22 cellular contexts compared by ENCODE assay signal in genomic region chr12:51361419-51362016, GRCh38. TPM values are rescaled to one million over a fixed set of nuclear protein-coding genes. Genes with fewer than 3 reads are reported as not detected.
DNase-seq lines count a peak whose midpoint lies in the region; ATAC-seq and TF ChIP-seq lines count a peak whose summit lies in the region.
"Had no signal": no experiment of that assay in that cellular context is flagged by ENCODE, and none has a peak within 500 bp of the region (broad histone marks: within the 10 kb centered on the region; RNA-seq: fewer than 3 reads in every experiment).

No MANE protein-coding gene starts in this region.

- H3K79me1 ChIP-seq in IMR-90 (ENCODE audit: low read depth in 1 of 2, low read length in 2 of 2) (no peaks in the 10 kb centered on the region), neuronal stem cell (ENCODE audit: low read depth, low read length) (no peaks in the 10 kb centered on the region)

- TF ChIP-seq POLR2A in IMR-90 (IDR thresholded peaks at IDR 0.05; ENCODE audit: low read depth, low read length), result no peak

- DNase-seq in AG10803 (ENCODE audit: low read depth) (no peak), IMR-90 (no peak), chondrocyte (ENCODE audit: low spot score) (no peak), neuronal stem cell (ENCODE audit: low spot score) (no peak), DMS153 treated with DMSO at 0.1 percent for 48 hours (lab: John Stamatoyannopoulos, UW; ENCODE audit: unreplicated experiment) (no peak), DMS53 treated with DMSO at 0.1 percent for 48 hours (lab: John Stamatoyannopoulos, UW; ENCODE audit: unreplicated experiment) (no peak)
- no peak for DNase-seq in stimulated activated CD4-positive, alpha-beta T cell treated with anti-CD3 and anti-CD28 coated beads, Interleukin-1b, Interleukin-23, amount 100 ng/mL, for 48 hours
- DNase-seq: activated CD4-positive, alpha-beta T cell treated with anti-CD3 and anti-CD28 coated beads for 48 hours; central memory CD4-positive, alpha-beta T cell; islet precursor cell; mammary epithelial cell; NCI-H2171; NCI-H526; stimulated activated CD4-positive, alpha-beta T cell treated with anti-CD3 and anti-CD28 coated beads, Interleukin-2, amount 100 ng/mL, for 48 hours; stimulated activated naive CD8-positive, alpha-beta T cell treated with anti-CD3 and anti-CD28 coated beads, Interleukin-15, amount 100 ng/mL, for 72 hours; SW 1271 had no signal

- no peak overlapping the region for H3K4me3 Mint-ChIP-seq in chondrocyte (ENCODE audit: unreplicated experiment)
- H3K4me3 Mint-ChIP-seq: stimulated activated naive CD8-positive, alpha-beta T cell treated with anti-CD3 and anti-CD28 coated beads, Interleukin-15, amount 100 ng/mL, for 72 hours; type B pancreatic cell had no signal

- H3K27ac Mint-ChIP-seq in chondrocyte (ENCODE audit: unreplicated experiment), result no peak overlapping the region
- H3K27ac Mint-ChIP-seq: type B pancreatic cell had no signal

- H3K27me3 ChIP-seq in IMR-90 (ENCODE audit: control insufficient read depth, insufficient read depth, low read length), result peaks cover 3% of the 10 kb centered on the region; the same call in 1 of the 2 replicates
- peaks cover 0 to 24% (median 2%) of the 10 kb centered on the region in 3 experiments for H3K27me3 ChIP-seq in neuronal stem cell (ENCODE audit: control insufficient read depth in 3 of 3, insufficient read depth in 3 of 3, low read depth in 1 of 3, low read length in 3 of 3)

- no TSS peak for BruUV-seq in IMR-90 (replicated peaks; lab: Mats Ljungman, UMichigan)

- TF ChIP-seq RAD21 in IMR-90 (IDR thresholded peaks at IDR 0.05; ENCODE audit: low read length), result no peak; the same call in 1 of the 2 replicates

- H2AK5ac ChIP-seq in IMR-90 (ENCODE audit: low read depth, low read length) (no peak overlapping the region), neuronal stem cell (ENCODE audit: low read depth, low read length) (peak overlapping the region; percentile 41)

- H3K56ac ChIP-seq in IMR-90 (ENCODE audit: extremely low read depth, insufficient read depth, low read length), result no peak overlapping the region

- H2BK15ac ChIP-seq in IMR-90 (ENCODE audit: low read depth, low read length) (no peak overlapping the region), neuronal stem cell (ENCODE audit: low read length) (no peak overlapping the region)

- H2BK120ac ChIP-seq in IMR-90 (ENCODE audit: low read depth, low read length), result no peak overlapping the region
- no peak overlapping the region for H2BK120ac ChIP-seq in neuronal stem cell (ENCODE audit: low read depth, low read length)

- H2AFZ ChIP-seq in IMR-90 (replicated peaks; ENCODE audit: low read length, poor library complexity) (no peak overlapping the region), neuronal stem cell (ENCODE audit: low read length) (no peak overlapping the region)

- peaks cover 2% of the 10 kb centered on the region for H3K4me1 ChIP-seq in IMR-90 (ENCODE audit: control insufficient read depth, insufficient read depth, low read length)
- no peaks in the 10 kb centered on the region for H3K4me1 ChIP-seq in neuronal stem cell (ENCODE audit: control insufficient read depth in 2 of 2, insufficient read depth in 1 of 2, low read depth in 1 of 2, low read length in 2 of 2)

- H3K9me3 ChIP-seq in IMR-90 (ENCODE audit: control insufficient read depth, insufficient read depth, low read length) (no peaks in the 10 kb centered on the region), neuronal stem cell (replicated peaks in 1 of 2; ENCODE audit: control insufficient read depth in 2 of 2, insufficient read depth in 1 of 2, low read depth in 1 of 2, low read length in 2 of 2) (no peaks in the 10 kb centered on the region)

- in situ Hi-C loops in IMR-90 (cut with MboI; ENCODE audit: low sequenced_read_pairs), result loop anchor here (25.0 kb wide), 1 partner anchor 849 kb away; the partner anchor contains the start of gene DIP2B

- intact Hi-C loops in IMR-90 (cut with micrococcal nuclease), result no loop called here

- TF ChIP-seq CTCF in AG10803 (conservative IDR thresholded peaks at IDR 0.05; ENCODE audit: low read length), result peak; percentile 10; the same call in 1 of the 2 replicates
- TF ChIP-seq CTCF in IMR-90 (conservative IDR thresholded peaks at IDR 0.05; ENCODE audit: low read depth, low read length), result 0 out of 2 replicates have a peak, but pooled peaks have one; percentile 21
- peak; percentile 42 for TF ChIP-seq CTCF in chondrocyte (IDR thresholded peaks at IDR 0.05)

- peaks cover 12% of the 10 kb centered on the region; the same call in 1 of the 2 replicates for H3K9me1 ChIP-seq in IMR-90 (ENCODE audit: insufficient read depth, low read length)

- no peaks in the 10 kb centered on the region for H3K9me3 Mint-ChIP-seq in chondrocyte (ENCODE audit: low read depth)
- H3K9me3 Mint-ChIP-seq: stimulated activated naive CD8-positive, alpha-beta T cell treated with anti-CD3 and anti-CD28 coated beads, Interleukin-15, amount 100 ng/mL, for 72 hours; type B pancreatic cell had no signal

- no peak overlapping the region for H3K14ac ChIP-seq in IMR-90 (replicated peaks; ENCODE audit: low read depth, low read length)
- H3K14ac ChIP-seq in neuronal stem cell (ENCODE audit: low read length), result no peak overlapping the region

- H3K23ac ChIP-seq in IMR-90 (ENCODE audit: low read depth, low read length) (no peak overlapping the region), neuronal stem cell (ENCODE audit: low read depth, low read length, poor library complexity) (no peak overlapping the region)

- H3K9ac ChIP-seq in IMR-90 (ENCODE audit: low read depth, low read length), result no peak overlapping the region
- H3K9ac ChIP-seq in neuronal stem cell (ENCODE audit: low read depth, low read length, poor library complexity), result no peak overlapping the region

- no peak overlapping the region for H3K4me2 ChIP-seq in IMR-90 (ENCODE audit: low read depth, low read length)
- no peak overlapping the region for H3K4me2 ChIP-seq in neuronal stem cell (ENCODE audit: insufficient read depth, low read length, poor library complexity, severe bottlenecking)

- ATAC-seq in IMR-90 (ENCODE audit: low read depth) (peak; percentile 35; the same call in 1 of the 2 replicates), GM19395 (IDR thresholded peaks at IDR 0.05; ENCODE audit: unreplicated experiment) (no peak)
- ATAC-seq: stimulated activated naive CD8-positive, alpha-beta T cell treated with anti-CD3 and anti-CD28 coated beads, Interleukin-15, amount 100 ng/mL, for 72 hours had no signal

- H3K27me3 Mint-ChIP-seq in chondrocyte (ENCODE audit: low read depth), result no peaks in the 10 kb centered on the region
- H3K27me3 Mint-ChIP-seq: stimulated activated naive CD8-positive, alpha-beta T cell treated with anti-CD3 and anti-CD28 coated beads, Interleukin-15, amount 100 ng/mL, for 72 hours; type B pancreatic cell had no signal

- H2BK5ac ChIP-seq in IMR-90 (ENCODE audit: low read depth, low read length, poor library complexity, severe bottlenecking), result no peak overlapping the region
- H2BK5ac ChIP-seq in neuronal stem cell (ENCODE audit: low read length), result no peak overlapping the region

- no peaks in the 10 kb centered on the region for H4K20me1 ChIP-seq in IMR-90 (ENCODE audit: insufficient read depth, low read length)

- POLR2A ChIA-PET in IMR-90 (lab: Charles Lee; ENCODE audit: unreplicated experiment), result no interaction called here

- H3K27ac ChIP-seq in IMR-90 (ENCODE audit: insufficient read depth, low read length) (no peak overlapping the region), neuronal stem cell (replicated peaks; ENCODE audit: low read length) (no peak overlapping the region)
- H3K27ac ChIP-seq: skin epidermis had no signal

- WGBS in IMR-90 (ENCODE audit: extremely low coverage in 2 of 2, insufficient read length in 1 of 2), 2 experiments, result 80% methylated on average over 1 of the region's 7 CpGs; no CpG with 5 or more reads in 1 of the 2 experiments
- no CpG with 5 or more reads among the region's 7 CpGs for WGBS in neuronal stem cell (ENCODE audit: extremely low coverage in 2 of 2, insufficient read length in 2 of 2, insufficient replicate concordance in 1 of 2), 2 donors

- no peak overlapping the region for H4K8ac ChIP-seq in IMR-90 (ENCODE audit: low read depth in 2 of 2, low read length in 2 of 2)
- no peak overlapping the region for H4K8ac ChIP-seq in neuronal stem cell (ENCODE audit: low read depth, low read length)

- H3K18ac ChIP-seq in IMR-90 (ENCODE audit: low read depth, low read length) (no peak overlapping the region), neuronal stem cell (ENCODE audit: low read length) (peak overlapping the region; percentile 70)

- CTCF ChIA-PET in IMR-90 (lab: Yijun Ruan, JAX), result interaction anchor here (0.5 to 0.8 kb wide), 2 partner anchors 293 to 463 kb away, joined by 3 read pairs; no protein-coding TSS in a partner anchor

- H3K36me3 ChIP-seq in IMR-90 (ENCODE audit: control insufficient read depth, insufficient read depth, low read length) (0 out of 2 replicates have a peak, but pooled peaks cover 1% of the 10 kb centered on the region), neuronal stem cell (replicated peaks in 1 of 2; ENCODE audit: control insufficient read depth in 2 of 2, insufficient read depth in 2 of 2, low read length in 2 of 2) (no peaks in the 10 kb centered on the region)

- H2BK12ac ChIP-seq in neuronal stem cell (ENCODE audit: low read length), result no peak overlapping the region

- H2BK20ac ChIP-seq in IMR-90 (ENCODE audit: low read depth, low read length), result no peak overlapping the region

- H3K4me3 ChIP-seq in AG10803 (ENCODE audit: low read length) (no peak overlapping the region), IMR-90 (ENCODE audit: insufficient read depth, low read depth, low read length) (no peak overlapping the region), neuronal stem cell (ENCODE audit: low read length in 2 of 2) (no peak overlapping the region)
- H3K4me3 ChIP-seq: skin epidermis had no signal

- H3K36me3 Mint-ChIP-seq in chondrocyte (ENCODE audit: low read depth), result no peaks in the 10 kb centered on the region
- H3K36me3 Mint-ChIP-seq: type B pancreatic cell had no signal

- peak overlapping the region; percentile 45 for H2AK9ac ChIP-seq in IMR-90 (replicated peaks; ENCODE audit: low read depth, low read length, poor library complexity)

- H4K5ac ChIP-seq in IMR-90 (ENCODE audit: low read depth, low read length), result no peak overlapping the region

- dilution Hi-C loops in IMR-90 (cut with HindIII; ENCODE audit: low sequenced_read_pairs, unreplicated experiment), result no loop called here

- H3K4ac ChIP-seq in IMR-90 (ENCODE audit: low read depth, low read length) (no peak overlapping the region), neuronal stem cell (ENCODE audit: low read length) (no peak overlapping the region)

- H3K4me1 Mint-ChIP-seq in chondrocyte (ENCODE audit: low read depth), result peaks cover 3% of the 10 kb centered on the region

- H4K91ac ChIP-seq in IMR-90 (ENCODE audit: insufficient read depth, low read depth, low read length) (no peak overlapping the region), neuronal stem cell (ENCODE audit: low read depth, low read length, poor library complexity) (no peak overlapping the region)

RNA-seq across cellular contexts. Expression of gene CELA1, which starts 15.0 kb away (rescaled TPM):
- total RNA-seq in IMR-90 (2012; rRNA removed) (not detected in 2 replicates), chondrocyte (not detected in 3 replicates)
- polyA plus RNA-seq in IMR-90 (2012; rRNA removed), result not detected in 2 replicates
- polyA plus RNA-seq in IMR-90 (2012; cell fraction: cytosol; rRNA removed), result 0.08 TPM in 1 of 2 replicates, not detected in the other
- polyA plus RNA-seq in IMR-90 (2012; cell fraction: nucleus; rRNA removed; ENCODE audit: low replicate concordance), result 0.23 TPM in 1 of 2 replicates, not detected in the other
- not detected for polyA plus RNA-seq in neuronal stem cell (2013, experiment 1 of 2)
- polyA plus RNA-seq in neuronal stem cell (2013, experiment 2 of 2), result not detected
- total RNA-seq: frontal cortex, mammary epithelial cell, myocyte had no signal
- polyA plus RNA-seq: esophagus, mammary epithelial cell had no signal

RNA-seq across cellular contexts. Expression of gene GALNT6, which starts 29.7 kb away (rescaled TPM):
- 21.4 and 23.7 TPM in 2 replicates for total RNA-seq in IMR-90 (2012; rRNA removed)
- 16.4 and 17.1 TPM in 2 replicates for polyA plus RNA-seq in IMR-90 (2012; rRNA removed)
- polyA plus RNA-seq in IMR-90 (2012; cell fraction: cytosol; rRNA removed), result 10.8 and 12.1 TPM in 2 replicates
- 8.3 and 10.0 TPM in 2 replicates for polyA plus RNA-seq in IMR-90 (2012; cell fraction: nucleus; rRNA removed; ENCODE audit: low replicate concordance)
- total RNA-seq in chondrocyte, result 0.90 to 1.5 TPM (median 1.1 TPM) in 3 replicates
- 0.21 TPM for polyA plus RNA-seq in neuronal stem cell (2013, experiment 1 of 2)
- polyA plus RNA-seq in neuronal stem cell (2013, experiment 2 of 2), result 0.03 TPM

RNA-seq across cellular contexts. Expression of gene BIN2, which starts 37.5 kb away (rescaled TPM):
- total RNA-seq in IMR-90 (2012; rRNA removed) (not detected in 2 replicates), chondrocyte (not detected in 3 replicates)
- not detected in 2 replicates for polyA plus RNA-seq in IMR-90 (2012; rRNA removed)
- polyA plus RNA-seq in IMR-90 (2012; cell fraction: cytosol; rRNA removed), result not detected in 2 replicates
- polyA plus RNA-seq in IMR-90 (2012; cell fraction: nucleus; rRNA removed; ENCODE audit: low replicate concordance), result not detected in 2 replicates
- not detected for polyA plus RNA-seq in neuronal stem cell (2013, experiment 1 of 2)
- not detected for polyA plus RNA-seq in neuronal stem cell (2013, experiment 2 of 2)
- total RNA-seq: mammary epithelial cell, myocyte had no signal
- polyA plus RNA-seq: mammary epithelial cell had no signal
